In genomic region chr22:44024288-44024908, GRCh38 we compare ENCODE assay signal across 1 cellular context.
TF ChIP-seq lines count a peak whose summit lies in the region.

A gene with protein sequence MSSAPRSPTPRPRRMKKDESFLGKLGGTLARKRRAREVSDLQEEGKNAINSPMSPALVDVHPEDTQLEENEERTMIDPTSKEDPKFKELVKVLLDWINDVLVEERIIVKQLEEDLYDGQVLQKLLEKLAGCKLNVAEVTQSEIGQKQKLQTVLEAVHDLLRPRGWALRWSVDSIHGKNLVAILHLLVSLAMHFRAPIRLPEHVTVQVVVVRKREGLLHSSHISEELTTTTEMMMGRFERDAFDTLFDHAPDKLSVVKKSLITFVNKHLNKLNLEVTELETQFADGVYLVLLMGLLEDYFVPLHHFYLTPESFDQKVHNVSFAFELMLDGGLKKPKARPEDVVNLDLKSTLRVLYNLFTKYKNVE (plus strand): TSS chr22:44024302. CDS start chr22:44024340, 38 bp downstream.

TF ChIP-seq in GM23338, 12 proteins besides CTCF, POLR2A, EP300 and RAD21 (continued from another document):
- no peak for TF ChIP-seq ZNF462 (CRISPR knock-in tag; IDR thresholded peaks at IDR 0.05)
- TF ChIP-seq ZNF331 (CRISPR knock-in tag; IDR thresholded peaks at IDR 0.05; ENCODE audit: low read depth), result no peak
- no peak for TF ChIP-seq CREB1 (CRISPR knock-in tag; IDR thresholded peaks at IDR 0.05; ENCODE audit: low read depth)
